ENCODE assay signal across 8 cellular contexts in genomic region chr1:16921391-16922185, GRCh38. TPM values are rescaled to one million over a fixed set of nuclear protein-coding genes. Genes with fewer than 3 reads are reported as not detected.
DNase-seq lines count a peak whose midpoint lies in the region; ATAC-seq, FAIRE-seq and TF ChIP-seq lines count a peak whose summit lies in the region.

TSS of gene CROCC (plus strand) at chr1:16921931. CDS start at chr1:16922019, 88 bp downstream.

- 29% methylated on average over 17 of the region's 17 CpGs for WGBS in prostate gland

- no peak within 1 kb of the TSS for H3K4me3 ChIP-seq in left ventricle myocardium inferior
- no peak within 1 kb of the TSS for H3K4me3 ChIP-seq in prostate gland

- H3K27me3 ChIP-seq in left ventricle myocardium inferior (ENCODE audit: low read depth) (no peaks in the 10 kb centered on the region), prostate gland (replicated peaks; ENCODE audit: insufficient read depth) (no peaks in the 10 kb centered on the region)

- DNase-seq in GM10266 (ENCODE audit: extremely low spot score) = peak; percentile 36
- DNase-seq in NCI-H226 = peak; percentile 73
- DNase-seq in activated gamma-delta T cell treated with Interleukin-2 at 50 U/mL for 16 hours = peak; percentile 47
- peak; percentile 25 for DNase-seq in left ventricle myocardium inferior
- no peak for DNase-seq in prostate gland (ENCODE audit: low spot score)
- no peak for DNase-seq in RCC 7860 (ENCODE audit: low spot score)
- DNase-seq in GM03348 (ENCODE audit: low spot score) = no peak

- ATAC-seq in HG03097 (IDR thresholded peaks at IDR 0.05; ENCODE audit: low FRiP score, unreplicated experiment) = no peak

- H3K4me1 ChIP-seq in left ventricle myocardium inferior (peaks cover 11% of the 10 kb centered on the region), prostate gland (replicated peaks) (no peaks in the 10 kb centered on the region)

- H3K36me3 ChIP-seq in left ventricle myocardium inferior = no peaks in the 10 kb centered on the region
- no peaks in the 10 kb centered on the region for H3K36me3 ChIP-seq in prostate gland

- no peak for TF ChIP-seq POLR2A in prostate gland (IDR thresholded peaks at IDR 0.05)

- H3K27ac ChIP-seq in left ventricle myocardium inferior (replicated peaks) = no peak within 1 kb of the TSS
- no peak within 1 kb of the TSS for H3K27ac ChIP-seq in prostate gland

- H3K9me3 ChIP-seq in left ventricle myocardium inferior (replicated peaks) (no peaks in the 10 kb centered on the region), prostate gland (no peaks in the 10 kb centered on the region)

- no peak for TF ChIP-seq CTCF in GM10266 (IDR thresholded peaks at IDR 0.05; ENCODE audit: control insufficient read depth, insufficient read depth, low read depth, missing control alignments)
- no peak for TF ChIP-seq CTCF in left ventricle myocardium inferior (IDR thresholded peaks at IDR 0.05; ENCODE audit: borderline replicate concordance)
- TF ChIP-seq CTCF in prostate gland (IDR thresholded peaks at IDR 0.05) = no peak

- FAIRE-seq in RCC 7860 (lab: Jason Lieb, UNC) = no peak

- intact Hi-C loops in left ventricle myocardium inferior (cut with micrococcal nuclease) (no loop called here), prostate gland (cut with DNase I) (no loop called here)

RNA-seq across cellular contexts. Expression of gene CROCC, which starts in this region (rescaled TPM):
- 8.9 TPM for total RNA-seq in left ventricle myocardium inferior
- 10 to 100 TPM; 19.6 to 68.7 TPM for total RNA-seq in prostate gland

Comparison
In these comparisons a context has a peak if more than half of its experiments do, and no peak if none do; other contexts are left out.
1. DNase-seq: peak in GM10266 (single experiment), NCI-H226 (single experiment), activated gamma-delta T cell treated with Interleukin-2 at 50 U/mL for 16 hours (single experiment) and left ventricle myocardium inferior (single experiment); none in prostate gland (single experiment), RCC 7860 (single experiment) and GM03348 (single experiment).